19 cellular contexts compared by ENCODE assay signal in the genomic region with DNA sequence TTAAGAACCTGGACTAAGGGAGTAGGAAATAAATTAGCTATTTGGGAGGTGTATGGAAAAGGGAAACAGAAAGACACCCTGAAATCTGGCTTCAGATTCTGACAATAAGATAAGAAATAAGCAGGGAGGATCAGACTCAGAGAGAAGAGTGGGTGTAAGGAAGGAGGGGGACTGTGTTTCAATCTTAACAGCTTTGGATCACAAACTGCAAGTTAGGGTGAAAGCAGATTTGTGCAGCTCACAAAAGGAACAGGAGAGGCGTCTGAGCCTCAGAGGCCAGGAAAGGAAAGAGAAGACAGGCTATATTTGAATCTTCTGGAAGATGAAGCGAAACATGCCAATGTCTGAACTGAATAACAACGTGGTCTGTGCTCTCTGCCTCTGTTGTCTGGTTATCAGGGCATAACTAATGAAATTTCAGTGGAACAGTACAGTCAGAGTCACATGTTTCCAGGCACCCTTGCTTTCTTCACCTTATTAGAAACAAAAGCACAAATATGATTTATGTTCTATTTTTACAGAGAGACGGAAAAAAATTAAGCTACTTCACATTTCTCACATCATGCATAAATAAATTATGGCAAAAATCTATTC. TPM values are rescaled to one million over a fixed set of nuclear protein-coding genes. Genes with fewer than 3 reads are reported as not detected.
DNase-seq lines count a peak whose midpoint lies in the region; ATAC-seq, FAIRE-seq and TF ChIP-seq lines count a peak whose summit lies in the region.
"Had no signal": no experiment of that assay in that cellular context is flagged by ENCODE, and none has a peak within 500 bp of the region (broad histone marks: within the 10 kb centered on the region; RNA-seq: fewer than 3 reads in every experiment).

No MANE protein-coding gene starts in this region.

- H3K27ac Mint-ChIP-seq in astrocyte (ENCODE audit: unreplicated experiment), result no peak overlapping the region
- H3K27ac Mint-ChIP-seq: CD14-positive monocyte had no signal

- no peaks in the 10 kb centered on the region for H3K79me2 ChIP-seq in astrocyte (ENCODE audit: insufficient read depth, low read length)

- H3K9me3 Mint-ChIP-seq in astrocyte (ENCODE audit: unreplicated experiment), result no peaks in the 10 kb centered on the region

- no peaks in the 10 kb centered on the region for H3K27me3 Mint-ChIP-seq in astrocyte (ENCODE audit: low read depth, unreplicated experiment)

- peaks cover 2% of the 10 kb centered on the region for H3K36me3 ChIP-seq in astrocyte (ENCODE audit: insufficient read depth, low read length)

- no peak for TF ChIP-seq CTCF in astrocyte (IDR thresholded peaks at IDR 0.05; ENCODE audit: insufficient read depth, low read depth, low read length)

- H3K9ac ChIP-seq in astrocyte (ENCODE audit: low read length), result no peak overlapping the region

- H3K27ac ChIP-seq in astrocyte (ENCODE audit: low read depth, low read length), result no peak overlapping the region
- H3K27ac ChIP-seq: A549 had no signal

- no peaks in the 10 kb centered on the region for H3K9me3 ChIP-seq in astrocyte (ENCODE audit: insufficient read depth, low read depth, low read length)
- H3K9me3 ChIP-seq: A549, mucosa of descending colon had no signal

- no peak for FAIRE-seq in astrocyte (lab: Jason Lieb, UNC)
- FAIRE-seq: A549, colon, endometrium had no signal

- H4K20me1 ChIP-seq in astrocyte (ENCODE audit: insufficient read depth, low read length), result peaks cover 2% of the 10 kb centered on the region

- no peaks in the 10 kb centered on the region for H3K4me1 ChIP-seq in astrocyte (ENCODE audit: insufficient read depth, low read length)
- H3K4me1 ChIP-seq: A549 had no signal

- peaks cover 6% of the 10 kb centered on the region for H3K36me3 Mint-ChIP-seq in astrocyte (ENCODE audit: low read depth, unreplicated experiment)

- DNase-seq in COLO829 (ENCODE audit: low spot score) (peak; percentile 3), astrocyte (ENCODE audit: low read depth) (peak; percentile 6), pons (ENCODE audit: low spot score) (peak; percentile 23), cerebellar nuclear complex (lab: John Stamatoyannopoulos, UW) (no peak)
- no peak for DNase-seq in activated CD4-positive, alpha-beta T cell treated with anti-CD3 and anti-CD28 coated beads, Interleukin-2, amount 50 U/mL, for 48 hours
- no peak for DNase-seq in central memory CD4-positive, alpha-beta T cell
- DNase-seq: amniotic stem cell, left colon, mucosa of descending colon, NCI-H1105 treated with DMSO at 0.1 percent for 48 hours, NCI-H748 treated with DMSO at 0.1 percent for 48 hours, PC-3 had no signal

- ATAC-seq in HG02642 (IDR thresholded peaks at IDR 0.05; ENCODE audit: poor library complexity, unreplicated experiment) (peak; percentile 50), HG03469 (IDR thresholded peaks at IDR 0.05; ENCODE audit: unreplicated experiment) (no peak)
- ATAC-seq: A549; activated CD4-positive, CD25-positive, alpha-beta regulatory T cell treated with anti-CD3 and anti-CD28 coated beads, Interleukin-2, amount 50 U/mL, for 24 hours; left colon; mucosa of descending colon; PC-3 had no signal

- H2AFZ ChIP-seq in astrocyte (ENCODE audit: low read depth, low read length), result no peak overlapping the region

- H3K27me3 ChIP-seq in astrocyte (ENCODE audit: insufficient read depth, low read length), result no peaks in the 10 kb centered on the region

- no peaks in the 10 kb centered on the region for H3K4me1 Mint-ChIP-seq in astrocyte (ENCODE audit: low read depth, unreplicated experiment)
- H3K4me1 Mint-ChIP-seq: CD14-positive monocyte had no signal

- no peak overlapping the region for H3K4me2 ChIP-seq in astrocyte (ENCODE audit: low read length)
- H3K4me2 ChIP-seq: A549 had no signal

- no peak overlapping the region for H3K4me3 Mint-ChIP-seq in astrocyte (ENCODE audit: unreplicated experiment)
- H3K4me3 Mint-ChIP-seq: CD14-positive monocyte had no signal

- H3K4me3 ChIP-seq in astrocyte (ENCODE audit: insufficient read depth, low read depth, low read length), result no peak overlapping the region
- H3K4me3 ChIP-seq: A549, mucosa of descending colon had no signal

RNA-seq across cellular contexts. Expression of gene SGTB, which starts 26.6 kb away (rescaled TPM):
- 29.5 and 31.7 TPM in 2 replicates for total RNA-seq in astrocyte

RNA-seq across cellular contexts. Expression of gene NLN, which starts 26.7 kb away (rescaled TPM):
- total RNA-seq in astrocyte, result 59.3 and 65.2 TPM in 2 replicates

Comparison
In these comparisons a context has a peak if more than half of its experiments do, and no peak if none do; other contexts are left out.
1. DNase-seq: peak in COLO829 (single experiment), astrocyte (single experiment) and pons (single experiment); none in activated CD4-positive, alpha-beta T cell treated with anti-CD3 and anti-CD28 coated beads, Interleukin-2, amount 50 U/mL, for 48 hours (0 of 2), central memory CD4-positive, alpha-beta T cell (single experiment) and cerebellar nuclear complex (0 of 2).